Comparison of ENCODE assay signal across 12 cellular contexts in genomic region chr20:8646026-8646425, GRCh38.
A peak's percentile ranks its signal among the peaks of the same experiment; 100 is the strongest.
DNase-seq lines count a peak whose midpoint lies in the region; TF ChIP-seq lines count a peak whose summit lies in the region.
"Had no signal": no experiment of that assay in that cellular context is flagged by ENCODE, and none has a peak within 500 bp of the region (broad histone marks: within the 10 kb centered on the region; RNA-seq: fewer than 3 reads in every experiment).

No MANE protein-coding gene starts in this region.

- peaks cover 33% of the 10 kb centered on the region for H3K4me1 Mint-ChIP-seq in chondrocyte (ENCODE audit: low read depth)

- H3K9me3 ChIP-seq in MG63, result no peaks in the 10 kb centered on the region
- no peaks in the 10 kb centered on the region for H3K9me3 ChIP-seq in tibial nerve

- WGBS in tibial nerve, 2 donors, result 52 to 53% methylated on average over 4 of the region's 4 CpGs

- H3K36me3 Mint-ChIP-seq in chondrocyte (ENCODE audit: low read depth), result peaks cover 2% of the 10 kb centered on the region

- H3K9me3 Mint-ChIP-seq in chondrocyte (ENCODE audit: low read depth), result no peaks in the 10 kb centered on the region

- H3K27me3 Mint-ChIP-seq in chondrocyte (ENCODE audit: low read depth), result no peaks in the 10 kb centered on the region

- TF ChIP-seq CTCF in chondrocyte (IDR thresholded peaks at IDR 0.05), result no peak
- TF ChIP-seq CTCF in tibial nerve (IDR thresholded peaks at IDR 0.05), result no peak

- DNase-seq in AG20443 (ENCODE audit: low spot score) (peak; percentile 37), MG63 (peak; percentile 81), chondrocyte (ENCODE audit: low spot score) (no peak), lung microvascular endothelial cell (ENCODE audit: low read depth in 2 of 2) (peak; percentile 12 to 85), tibial nerve (ENCODE audit: low spot score in 2 of 2) (no peak), NCI-H2227 treated with DMSO at 0.1 percent for 48 hours (lab: John Stamatoyannopoulos, UW) (no peak), DMS153 treated with DMSO at 0.1 percent for 48 hours (lab: John Stamatoyannopoulos, UW; ENCODE audit: unreplicated experiment) (no peak), C1 segment of cervical spinal cord (lab: John Stamatoyannopoulos, UW) (no peak)
- DNase-seq: activated CD8-positive, alpha-beta memory T cell treated with anti-CD3 and anti-CD28 coated beads, Interleukin-2, amount 50 U/mL, for 48 hours; NCI-H2107; stimulated activated naive CD4-positive, alpha-beta T cell had no signal

- H3K36me3 ChIP-seq in MG63 (no peaks in the 10 kb centered on the region; the same call in 1 of the 2 replicates), tibial nerve (peaks cover 0 to 9% (median 0%) of the 10 kb centered on the region in 3 donors)

- H3K4me3 ChIP-seq in MG63 (no peak overlapping the region), tibial nerve (no peak overlapping the region)

- H3K4me3 Mint-ChIP-seq in chondrocyte (ENCODE audit: unreplicated experiment), result no peak overlapping the region

- peak overlapping the region; percentile 5 for H3K27ac Mint-ChIP-seq in chondrocyte (ENCODE audit: unreplicated experiment)

- TF ChIP-seq EP300 in tibial nerve (IDR thresholded peaks at IDR 0.05), result peak in 1 of 2 donors; percentile 32

- no peaks in the 10 kb centered on the region for H3K27me3 ChIP-seq in MG63
- no peaks in the 10 kb centered on the region for H3K27me3 ChIP-seq in tibial nerve

- H3K27ac ChIP-seq in tibial nerve, result peak overlapping the region in 2 of 4 donors; percentile 33 to 72
- H3K27ac ChIP-seq: C4-2B had no signal

- H3K4me1 ChIP-seq in tibial nerve, result peaks cover 0 to 30% (median 2%) of the 10 kb centered on the region in 4 donors

- no peak for TF ChIP-seq POLR2A in tibial nerve (IDR thresholded peaks at IDR 0.05)

Comparison
In these comparisons a context has a peak if more than half of its experiments do, and no peak if none do; other contexts are left out.
1. DNase-seq: peak in AG20443 (single experiment), MG63 (single experiment) and lung microvascular endothelial cell (2 of 2); none in chondrocyte (single experiment), tibial nerve (0 of 2), NCI-H2227 treated with DMSO at 0.1 percent for 48 hours (single experiment), DMS153 treated with DMSO at 0.1 percent for 48 hours (single experiment) and C1 segment of cervical spinal cord (0 of 14).